ENCODE assay signal across 34 cellular contexts in the genomic region with DNA sequence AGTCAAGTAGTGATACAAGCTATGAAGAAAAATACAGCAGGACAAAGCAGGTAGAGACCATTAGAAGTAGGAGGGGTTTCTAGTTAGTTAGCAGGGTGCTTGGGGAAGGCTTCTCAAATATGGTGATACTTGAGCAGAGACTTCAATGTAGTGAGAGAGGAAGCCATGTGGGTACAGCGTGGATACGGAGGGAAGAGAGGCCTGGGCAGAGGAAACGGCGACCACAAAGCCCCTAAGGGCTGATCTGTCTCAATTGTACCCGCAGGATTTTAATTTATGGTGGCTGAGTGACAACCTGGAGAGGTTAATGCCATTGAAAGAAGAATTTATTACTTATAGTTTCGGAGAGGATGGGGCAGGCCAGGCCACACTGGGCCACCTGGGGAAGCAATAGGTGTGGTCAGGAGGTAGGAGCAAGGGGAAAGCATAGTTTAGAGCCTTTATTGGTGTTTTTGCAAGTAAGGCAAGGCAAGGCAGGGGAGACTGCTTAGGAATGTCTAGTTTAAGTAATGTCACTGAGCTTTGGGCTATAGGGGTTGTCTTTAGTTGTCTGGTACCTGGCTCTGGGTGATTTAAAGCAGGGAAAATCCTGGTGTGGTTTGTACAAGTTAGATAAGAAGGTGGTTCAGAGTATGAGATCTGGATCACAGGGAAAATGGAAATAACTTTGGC. TPM values are rescaled to one million over a fixed set of nuclear protein-coding genes. Genes with fewer than 3 reads are reported as not detected.
A peak's percentile ranks its signal among the peaks of the same experiment; 100 is the strongest.
DNase-seq lines count a peak whose midpoint lies in the region; FAIRE-seq and TF ChIP-seq lines count a peak whose summit lies in the region.
"Had no signal": no experiment of that assay in that cellular context is flagged by ENCODE, and none has a peak within 500 bp of the region (broad histone marks: within the 10 kb centered on the region; RNA-seq: fewer than 3 reads in every experiment).

No MANE protein-coding gene starts in this region.

- no peak overlapping the region for H2AK5ac ChIP-seq in H1 (ENCODE audit: low read depth, low read length)

- H4K20me1 ChIP-seq in H1 (replicated peaks in 1 of 2; ENCODE audit: control insufficient read depth in 1 of 2, insufficient read depth in 2 of 2, low read length in 2 of 2) = no peaks in the 10 kb centered on the region

- no peak for TF ChIP-seq RAD21 in H1 (IDR thresholded peaks at IDR 0.05 in 1 of 2, conservative IDR thresholded peaks at IDR 0.05 in 1 of 2; ENCODE audit: low read depth in 2 of 2, low read length in 2 of 2)

- H2BK20ac ChIP-seq in H1 (ENCODE audit: low read length) = no peak overlapping the region

- H4K8ac ChIP-seq in H1 (ENCODE audit: extremely low read depth, insufficient read depth, low read length) = no peak overlapping the region

- no peak overlapping the region for H3K27ac ChIP-seq in H1 (ENCODE audit: low read depth, low read length)
- H3K27ac ChIP-seq in stomach = peak overlapping the region in 4 of 5 donors; percentile 9 to 45 (median 33)
- H3K27ac ChIP-seq: heart left ventricle, neutrophil, prostate gland, SJCRH30, thyroid gland had no signal

- no peak for FAIRE-seq in H1 (lab: Jason Lieb, UNC)
- FAIRE-seq: H54, K562, kidney, RCC 7860 had no signal

- 89% methylated on average over 6 of the region's 6 CpGs; no CpG with 5 or more reads in 1 of the 2 experiments for whole genome bisulfite sequencing in H1 (ENCODE audit: extremely low coverage in 1 of 2, insufficient coverage in 1 of 2, insufficient read length in 1 of 2, insufficient replicate concordance in 2 of 2, low coverage in 1 of 2, low lambda C conversion rate in 2 of 2, missing lambda C conversion rate in 1 of 2), 2 experiments
- 56 to 86% (median 66%) methylated on average over 6 of the region's 6 CpGs for WGBS in stomach, 5 donors

- no peak overlapping the region for H3K4me2 ChIP-seq in H1 (ENCODE audit: insufficient read depth in 1 of 2, low read depth in 2 of 2, low read length in 2 of 2)

- H3K14ac ChIP-seq in H1 (ENCODE audit: insufficient read length) = no peak overlapping the region

- no peak overlapping the region for H3K4ac ChIP-seq in H1 (replicated peaks; ENCODE audit: insufficient read length, low read depth, low read length)

- H3K79me2 ChIP-seq in H1 (ENCODE audit: control insufficient read depth in 1 of 2, insufficient read depth in 2 of 2, low read length in 2 of 2) = no peaks in the 10 kb centered on the region

- H2BK120ac ChIP-seq in H1 (replicated peaks; ENCODE audit: low read depth, low read length) = no peak overlapping the region

- H3K4me3 ChIP-seq in H1 (ENCODE audit: extremely low read depth in 1 of 4, insufficient read depth in 2 of 4, low read depth in 3 of 4, low read length in 4 of 4) (no peak overlapping the region), stomach (no peak overlapping the region)
- H3K4me3 ChIP-seq: heart left ventricle, K562, prostate gland, right lobe of liver, SJCRH30, thyroid gland had no signal

- H2BK12ac ChIP-seq in H1 (ENCODE audit: low read depth, low read length) = no peak overlapping the region

- H3K9me3 ChIP-seq in H1 (ENCODE audit: insufficient read depth in 2 of 2, low read depth in 1 of 2, low read length in 1 of 2) = peaks cover 6 to 9% of the 10 kb centered on the region in 2 experiments
- peaks cover 0 to 12% (median 8%) of the 10 kb centered on the region in 4 donors for H3K9me3 ChIP-seq in stomach
- H3K9me3 ChIP-seq: BE2C, neutrophil, prostate gland, right lobe of liver, SJCRH30, thyroid gland had no signal

- no peak overlapping the region for H3K23ac ChIP-seq in H1 (ENCODE audit: insufficient read length)

- no peak overlapping the region for H3K56ac ChIP-seq in H1 (replicated peaks; ENCODE audit: insufficient read length, low read depth, low read length)

- TF ChIP-seq CTCF in H1 (IDR thresholded peaks at IDR 0.05; ENCODE audit: control extremely low read depth in 1 of 3, insufficient read depth in 1 of 3, low read depth in 1 of 3, low read length in 3 of 3) (no peak), stomach (IDR thresholded peaks at IDR 0.05) (no peak)

- H2AFZ ChIP-seq in H1 (ENCODE audit: low read length) = peak overlapping the region; percentile 19; the same call in 1 of the 2 replicates

- TF ChIP-seq POLR2A in H1 (IDR thresholded peaks at IDR 0.05; ENCODE audit: control extremely low read depth in 1 of 2, low read depth in 2 of 2, low read length in 2 of 2) (no peak), stomach (IDR thresholded peaks at IDR 0.05) (no peak)

- peaks cover 0 to 12% (median 6%) of the 10 kb centered on the region in 4 experiments; a peak in 5 of 7 replicates for H3K4me1 ChIP-seq in H1 (replicated peaks in 1 of 4; ENCODE audit: control insufficient read depth in 3 of 4, insufficient read depth in 4 of 4, low read length in 3 of 4)
- peaks cover 0 to 7% (median 6%) of the 10 kb centered on the region in 4 donors for H3K4me1 ChIP-seq in stomach
- H3K4me1 ChIP-seq: BE2C, heart left ventricle, prostate gland, SJCRH30, thyroid gland had no signal

- H3K18ac ChIP-seq in H1 (ENCODE audit: extremely low read depth, low read length) = no peak overlapping the region

- H3K27me3 ChIP-seq in H1 (replicated peaks in 1 of 4; ENCODE audit: control insufficient read depth in 3 of 4, extremely low read depth in 1 of 4, insufficient read depth in 3 of 4, low read length in 3 of 4) (no peaks in the 10 kb centered on the region), stomach (no peaks in the 10 kb centered on the region)
- H3K27me3 ChIP-seq: BE2C, heart left ventricle, neutrophil, right lobe of liver, SJCRH30, thyroid gland had no signal

- intact Hi-C loops in stomach (cut with DNase I; ENCODE audit: low total_unique reads) = no loop called here

- no peak overlapping the region for H2BK5ac ChIP-seq in H1 (ENCODE audit: low read depth, low read length)

- POLR2A ChIA-PET in H1 (lab: Charles Lee; ENCODE audit: partially characterized antibody) = interaction anchor here (0.7 kb wide), 1 partner anchor 1515 kb away, joined by 3 read pairs; no protein-coding TSS in a partner anchor

- CTCF ChIA-PET in H1 (lab: Charles Lee; ENCODE audit: partially characterized antibody) = interaction anchor here (0.8 to 0.9 kb wide), 2 partner anchors 9 to 39 kb away, joined by 3 read pairs; no protein-coding TSS in a partner anchor

- H2BK15ac ChIP-seq in H1 (ENCODE audit: low read length) = no peak overlapping the region

- no peaks in the 10 kb centered on the region for H3K23me2 ChIP-seq in H1 (ENCODE audit: low read depth, low read length)

- DNase-seq in GDM1 (lab: John Stamatoyannopoulos, UW) = peak; percentile 77
- DNase-seq in NCI-H226 = peak; percentile 67
- no peak for DNase-seq in H1 (ENCODE audit: low read depth in 1 of 2, low spot score in 2 of 2)
- no peak for DNase-seq in stomach
- DNase-seq in NCI-H2227 treated with DMSO at 0.1 percent for 48 hours (lab: John Stamatoyannopoulos, UW) = no peak
- no peak for DNase-seq in HuH-7.5 (ENCODE audit: low spot score)
- no peak for DNase-seq in NOMO-1 treated with DMSO at 0.1 percent for 48 hours (lab: John Stamatoyannopoulos, UW; ENCODE audit: unreplicated experiment)
- DNase-seq: activated CD4-positive, alpha-beta T cell treated with anti-CD3 and anti-CD28 coated beads, Interleukin-2, amount 10 ng/mL, durations not matched to agents 7 days and 5 days; activated effector memory CD4-positive, alpha-beta T cell treated with anti-CD3 and anti-CD28 coated beads, Interleukin-2, amount 50 U/mL, for 16 hours; activated T-cell treated with anti-CD3 and anti-CD28 coated beads, Interleukin-2, amount 50 U/mL, for 24 hours; BE2C; caudate nucleus; cortex of kidney; endodermal cell; foreskin fibroblast; heart left ventricle; kidney; midbrain; naive B cell; NCI-H1436; NCI-H2081 treated with DMSO at 0.1 percent for 48 hours; NCI-H446; NCI-H82; right lobe of liver; SJCRH30; stimulated activated CD4-positive, alpha-beta T cell treated with anti-CD3 and anti-CD28 coated beads, Interleukin-4, amount 100 ng/mL, for 1 hour; T1000; thyroid gland had no signal

- no peak for TF ChIP-seq EP300 in H1 (IDR thresholded peaks at IDR 0.05; ENCODE audit: borderline replicate concordance in 1 of 2, low read depth in 2 of 2, low read length in 2 of 2)
- TF ChIP-seq EP300 in stomach (IDR thresholded peaks at IDR 0.05) = no peak

- H3K36me3 ChIP-seq in H1 (ENCODE audit: control insufficient read depth in 2 of 4, insufficient read depth in 4 of 4, low read length in 3 of 4) (peaks cover 0 to 6% (median 0%) of the 10 kb centered on the region in 4 experiments; a peak in 1 of 8 replicates), stomach (no peaks in the 10 kb centered on the region)
- H3K36me3 ChIP-seq: BE2C, heart left ventricle, neutrophil, prostate gland, right lobe of liver, SJCRH30, thyroid gland had no signal

- no peaks in the 10 kb centered on the region for H3K79me1 ChIP-seq in H1 (ENCODE audit: low read depth, low read length)

- no peak overlapping the region for H3K9ac ChIP-seq in H1 (replicated peaks in 1 of 4; ENCODE audit: extremely low read depth in 1 of 4, low read depth in 3 of 4, low read length in 3 of 4)

- H4K5ac ChIP-seq in H1 (ENCODE audit: insufficient read length, low read depth, low read length) = no peak overlapping the region

- no peak overlapping the region for H4K91ac ChIP-seq in H1 (replicated peaks; ENCODE audit: insufficient read length, low read length)

TF ChIP-seq in H1, 55 proteins besides CTCF, POLR2A, EP300 and RAD21 (continues in another document):
- no peak for TF ChIP-seq PHF8 (conservative IDR thresholded peaks at IDR 0.05; ENCODE audit: low read depth, low read length)
- no peak for TF ChIP-seq TAF7 (optimal IDR thresholded peaks at IDR 0.05; ENCODE audit: borderline replicate concordance, low read depth, low read length)
- TF ChIP-seq CREB1 (IDR thresholded peaks at IDR 0.05) = no peak
- TF ChIP-seq KDM1A (IDR thresholded peaks at IDR 0.05; ENCODE audit: borderline replicate concordance, low read length) = no peak
- TF ChIP-seq BCL11A (IDR thresholded peaks at IDR 0.05; ENCODE audit: low read depth in 2 of 2, low read length in 2 of 2) = no peak
- TF ChIP-seq TBP (IDR thresholded peaks at IDR 0.05; ENCODE audit: low read depth, low read length) = no peak
- TF ChIP-seq, protein P1, sequence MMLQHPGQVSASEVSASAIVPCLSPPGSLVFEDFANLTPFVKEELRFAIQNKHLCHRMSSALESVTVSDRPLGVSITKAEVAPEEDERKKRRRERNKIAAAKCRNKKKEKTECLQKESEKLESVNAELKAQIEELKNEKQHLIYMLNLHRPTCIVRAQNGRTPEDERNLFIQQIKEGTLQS (IDR thresholded peaks at IDR 0.05; ENCODE audit: insufficient read depth, low read depth, low read length) = no peak

RNA-seq across cellular contexts. Expression of gene GCNT4, which starts 42.7 kb away (rescaled TPM):
- total RNA-seq in H1 (2021; fragmentation: NEBNext Ultra II Directional; extraction: Animal tissue kit (Norgen Biotek cat#: 25700)) = 14.4 and 14.5 TPM in 2 replicates
- 0.61 and 1.1 TPM in 2 replicates for polyA plus RNA-seq in H1 (2011; rRNA removed)
- polyA plus RNA-seq in H1 (2011; cell fraction: cytosol; rRNA removed) = 1.3 TPM
- polyA plus RNA-seq in H1 (2011; cell fraction: nucleus; rRNA removed) = 0.68 TPM
- polyA plus RNA-seq in H1 (2012, experiment 1 of 2) = 0.99 to 4.2 TPM (median 2.0 TPM) in 4 replicates
- polyA plus RNA-seq in H1 (2012, experiment 2 of 2) = 0.47 TPM
- 7.1 TPM for polyA plus RNA-seq in H1 (2013, experiment 1 of 2)
- 7.8 TPM for polyA plus RNA-seq in H1 (2013, experiment 2 of 2)
- 2.9 and 4.3 TPM in 2 replicates for polyA minus RNA-seq in H1 (2011; rRNA and poly(A)+ RNA removed)
- 2.6 TPM for polyA minus RNA-seq in H1 (2011; cell fraction: cytosol; rRNA and poly(A)+ RNA removed)
- polyA minus RNA-seq in H1 (2011; cell fraction: nucleus; rRNA and poly(A)+ RNA removed) = 4.6 TPM
- total RNA-seq in stomach = 10 to 100 TPM in 2 of 5 donors, 1 to 10 TPM in 3; 1.2 to 31.4 (median 8.0) TPM
- polyA plus RNA-seq in stomach = 1 to 10 TPM; 1.5 to 3.8 (median 3.3) TPM
- total RNA-seq: HT-29, K562 had no signal

Comparison
In these comparisons a context has a peak if more than half of its experiments do, and no peak if none do; other contexts are left out.
1. DNase-seq: peak in GDM1 (single experiment) and NCI-H226 (single experiment); none in H1 (0 of 2), stomach (single experiment), NCI-H2227 treated with DMSO at 0.1 percent for 48 hours (single experiment), HuH-7.5 (single experiment) and NOMO-1 treated with DMSO at 0.1 percent for 48 hours (single experiment).